Comparison of ENCODE assay signal across 35 cellular contexts in genomic region chr10:129838794-129839193, GRCh38.
DNase-seq lines count a peak whose midpoint lies in the region; ATAC-seq and TF ChIP-seq lines count a peak whose summit lies in the region.
"Had no signal": no experiment of that assay in that cellular context is flagged by ENCODE, and none has a peak within 500 bp of the region (broad histone marks: within the 10 kb centered on the region; RNA-seq: fewer than 3 reads in every experiment).

No MANE protein-coding gene starts in this region.

- no peaks in the 10 kb centered on the region for H3K27me3 ChIP-seq in upper lobe of right lung
- H3K27me3 ChIP-seq in testis = no peaks in the 10 kb centered on the region
- no peaks in the 10 kb centered on the region for H3K27me3 ChIP-seq in MG63
- H3K27me3 ChIP-seq: BE2C; BLaER1; BLaER1 treated with 17β-estradiol and CSF1 and Interleukin-3, amounts not matched to agents 10 nM and 100 nM had no signal

- H3K27ac ChIP-seq in upper lobe of right lung = no peak overlapping the region
- H3K27ac ChIP-seq in testis = no peak overlapping the region
- H3K27ac ChIP-seq: 22Rv1; A549; BLaER1; BLaER1 treated with 17β-estradiol and CSF1 and Interleukin-3, amounts not matched to agents 10 nM and 100 nM; C4-2B had no signal

- H3K4me3 Mint-ChIP-seq in chondrocyte (ENCODE audit: unreplicated experiment) = no peak overlapping the region
- H3K4me3 Mint-ChIP-seq in nephron progenitor cell = no peak overlapping the region
- H3K4me3 Mint-ChIP-seq: B cell; CD14-positive monocyte; CD4-positive, alpha-beta memory T cell; CD4-positive, alpha-beta T cell; CD4-positive, CD25-positive, alpha-beta regulatory T cell; CD8-positive, alpha-beta memory T cell; CD8-positive, alpha-beta T cell had no signal

- H3K9me3 Mint-ChIP-seq in chondrocyte (ENCODE audit: low read depth) = no peaks in the 10 kb centered on the region
- H3K9me3 Mint-ChIP-seq in nephron progenitor cell = no peaks in the 10 kb centered on the region
- H3K9me3 Mint-ChIP-seq: CD4-positive, alpha-beta T cell; CD4-positive, CD25-positive, alpha-beta regulatory T cell; CD8-positive, alpha-beta T cell had no signal

- no peak overlapping the region for H3K4me3 ChIP-seq in upper lobe of right lung
- no peak overlapping the region for H3K4me3 ChIP-seq in testis
- no peak overlapping the region for H3K4me3 ChIP-seq in MG63
- H3K4me3 ChIP-seq: A549; BLaER1; BLaER1 treated with 17β-estradiol and CSF1 and Interleukin-3, amounts not matched to agents 10 nM and 100 nM had no signal

- H3K4me1 Mint-ChIP-seq in chondrocyte (ENCODE audit: low read depth) (no peaks in the 10 kb centered on the region), nephron progenitor cell (peaks cover 27% of the 10 kb centered on the region)
- H3K4me1 Mint-ChIP-seq: B cell; CD14-positive monocyte; CD4-positive, alpha-beta memory T cell; CD4-positive, CD25-positive, alpha-beta regulatory T cell; CD8-positive, alpha-beta memory T cell had no signal

- intact Hi-C loops in upper lobe of right lung (cut with DNase I) = no loop called here
- intact Hi-C loops in testis (cut with DNase I; ENCODE audit: low total_unique reads) = no loop called here

- no peak for TF ChIP-seq POLR2A in testis (IDR thresholded peaks at IDR 0.05)

- 96 to 97% methylated on average over 22 to 26 of the region's 26 CpGs for WGBS in testis, 2 donors

- no peaks in the 10 kb centered on the region for H3K36me3 ChIP-seq in upper lobe of right lung
- no peaks in the 10 kb centered on the region for H3K36me3 ChIP-seq in testis (ENCODE audit: low read depth, missing control alignments)
- H3K36me3 ChIP-seq in MG63 = no peaks in the 10 kb centered on the region
- H3K36me3 ChIP-seq: BLaER1; BLaER1 treated with 17β-estradiol and CSF1 and Interleukin-3, amounts not matched to agents 10 nM and 100 nM had no signal

- H3K9me3 ChIP-seq in upper lobe of right lung (no peaks in the 10 kb centered on the region), testis (no peaks in the 10 kb centered on the region), MG63 (no peaks in the 10 kb centered on the region)
- H3K9me3 ChIP-seq: A549; BE2C; BLaER1; BLaER1 treated with 17β-estradiol and CSF1 and Interleukin-3, amounts not matched to agents 10 nM and 100 nM; Caco-2 had no signal

- TF ChIP-seq CTCF in chondrocyte (IDR thresholded peaks at IDR 0.05) (no peak), nephron progenitor cell (IDR thresholded peaks at IDR 0.05) (no peak), upper lobe of right lung (IDR thresholded peaks at IDR 0.05) (no peak), testis (IDR thresholded peaks at IDR 0.05) (no peak)

- H3K4me1 ChIP-seq in upper lobe of right lung (no peaks in the 10 kb centered on the region), testis (no peaks in the 10 kb centered on the region)
- H3K4me1 ChIP-seq: A549; BE2C; BLaER1; BLaER1 treated with 17β-estradiol and CSF1 and Interleukin-3, amounts not matched to agents 10 nM and 100 nM; Caco-2 had no signal

- H3K27me3 Mint-ChIP-seq in chondrocyte (ENCODE audit: low read depth) (no peaks in the 10 kb centered on the region), nephron progenitor cell (ENCODE audit: low read depth, poor library complexity) (peaks cover 3% of the 10 kb centered on the region)
- H3K27me3 Mint-ChIP-seq: B cell; CD4-positive, alpha-beta memory T cell; CD4-positive, alpha-beta T cell; CD4-positive, CD25-positive, alpha-beta regulatory T cell; CD8-positive, alpha-beta memory T cell had no signal

- ATAC-seq in upper lobe of right lung = no peak
- no peak for ATAC-seq in HG02981 (IDR thresholded peaks at IDR 0.05; ENCODE audit: unreplicated experiment)
- ATAC-seq: A549; CD8-positive, alpha-beta T cell had no signal

- peak; percentile 84 for DNase-seq in chondrocyte (ENCODE audit: low spot score)
- peak; percentile 27 for DNase-seq in ecto neural progenitor cell (ENCODE audit: low spot score)
- DNase-seq in nephron progenitor cell = no peak
- DNase-seq in upper lobe of right lung = peak; percentile 35
- no peak for DNase-seq in glomerular visceral epithelial cell (ENCODE audit: extremely low spot score)
- no peak for DNase-seq in testis
- DNase-seq in MG63 = no peak
- DNase-seq: 8988T; ACHN; AML-193; BE2C; C1 segment of cervical spinal cord; Caco-2; Calu3; CD4-positive, alpha-beta memory T cell; CD4-positive, alpha-beta T cell; CD4-positive, CD25-positive, alpha-beta regulatory T cell; CD8-positive, alpha-beta memory T cell; CD8-positive, alpha-beta T cell; COR-L47; DMS 273 treated with DMSO at 0.1 percent for 48 hours; DMS153; DMS53; DMS79; DMS79 treated with DMSO at 0.1 percent for 48 hours; DND-41; EL had no signal

- H3K27ac Mint-ChIP-seq in chondrocyte (ENCODE audit: unreplicated experiment) (no peak overlapping the region), nephron progenitor cell (peak overlapping the region; percentile 48)
- H3K27ac Mint-ChIP-seq: B cell; CD14-positive monocyte; CD4-positive, alpha-beta memory T cell; CD4-positive, alpha-beta T cell; CD4-positive, CD25-positive, alpha-beta regulatory T cell; CD8-positive, alpha-beta memory T cell; CD8-positive, alpha-beta T cell had no signal

- H3K36me3 Mint-ChIP-seq in chondrocyte (ENCODE audit: low read depth) = no peaks in the 10 kb centered on the region
- H3K36me3 Mint-ChIP-seq in nephron progenitor cell (ENCODE audit: low read depth) = peaks cover 77% of the 10 kb centered on the region
- H3K36me3 Mint-ChIP-seq: CD14-positive monocyte; CD4-positive, alpha-beta memory T cell; CD4-positive, CD25-positive, alpha-beta regulatory T cell; CD8-positive, alpha-beta memory T cell; CD8-positive, alpha-beta T cell had no signal

Comparison
In these comparisons a context has a peak if more than half of its experiments do, and no peak if none do; other contexts are left out.
1. DNase-seq: peak in chondrocyte (single experiment), ecto neural progenitor cell (single experiment) and upper lobe of right lung (single experiment); none in nephron progenitor cell (single experiment), glomerular visceral epithelial cell (single experiment), testis (single experiment) and MG63 (single experiment).